8 cellular contexts compared by ENCODE assay signal in genomic region chr1:33080373-33080772, GRCh38. TPM values are rescaled to one million over a fixed set of nuclear protein-coding genes. Genes with fewer than 3 reads are reported as not detected.
DNase-seq lines count a peak whose midpoint lies in the region; TF ChIP-seq lines count a peak whose summit lies in the region.

No MANE protein-coding gene starts in this region.

- H3K27me3 ChIP-seq in kidney epithelial cell (ENCODE audit: control insufficient read depth, insufficient read depth, low read length) = peaks cover 3% of the 10 kb centered on the region

- H3K4me3 Mint-ChIP-seq in T-helper 2 cell treated with Interferon-gamma antibody and Interleukin-4, amounts not matched to agents 5 μg/mL and 100 μg/mL, for 36 hours = peak overlapping the region; percentile 76
- peak overlapping the region; percentile 89 for H3K4me3 Mint-ChIP-seq in activated naive CD8-positive, alpha-beta T cell

- H3K27me3 Mint-ChIP-seq in T-helper 2 cell treated with Interferon-gamma antibody and Interleukin-4, amounts not matched to agents 5 μg/mL and 100 μg/mL, for 36 hours (ENCODE audit: low read depth) = peaks cover 29% of the 10 kb centered on the region
- H3K27me3 Mint-ChIP-seq in activated naive CD8-positive, alpha-beta T cell = no peaks in the 10 kb centered on the region

- H3K36me3 ChIP-seq in kidney epithelial cell (ENCODE audit: control insufficient read depth, insufficient read depth, low read length) = no peaks in the 10 kb centered on the region

- DNase-seq in T-helper 2 cell treated with Interferon-gamma antibody and Interleukin-4, amounts not matched to agents 5 μg/mL and 100 μg/mL, for 36 hours (ENCODE audit: low spot score) = no peak
- DNase-seq in T-helper 2 cell (no peak), kidney epithelial cell (ENCODE audit: low read depth) (no peak), substantia nigra (lab: John Stamatoyannopoulos, UW) (no peak), NCI-H1436 treated with DMSO at 0.1 percent for 48 hours (lab: John Stamatoyannopoulos, UW) (no peak), NCI-H82 (lab: John Stamatoyannopoulos, UW) (no peak), NCI-H1694 treated with DMSO at 0.1 percent for 48 hours (lab: John Stamatoyannopoulos, UW) (no peak)

- peaks cover 20% of the 10 kb centered on the region for H3K4me1 Mint-ChIP-seq in T-helper 2 cell treated with Interferon-gamma antibody and Interleukin-4, amounts not matched to agents 5 μg/mL and 100 μg/mL, for 36 hours (ENCODE audit: low read depth)
- peaks cover 23% of the 10 kb centered on the region for H3K4me1 Mint-ChIP-seq in activated naive CD8-positive, alpha-beta T cell (ENCODE audit: low read depth)

- H3K27ac Mint-ChIP-seq in T-helper 2 cell treated with Interferon-gamma antibody and Interleukin-4, amounts not matched to agents 5 μg/mL and 100 μg/mL, for 36 hours = no peak overlapping the region
- peak overlapping the region; percentile 70 for H3K27ac Mint-ChIP-seq in activated naive CD8-positive, alpha-beta T cell

- TF ChIP-seq CTCF in kidney epithelial cell (IDR thresholded peaks at IDR 0.05; ENCODE audit: insufficient read depth, low read length, poor library complexity, severe bottlenecking) = no peak

- no peaks in the 10 kb centered on the region for H3K36me3 Mint-ChIP-seq in T-helper 2 cell treated with Interferon-gamma antibody and Interleukin-4, amounts not matched to agents 5 μg/mL and 100 μg/mL, for 36 hours (ENCODE audit: low read depth)
- H3K36me3 Mint-ChIP-seq in activated naive CD8-positive, alpha-beta T cell = peaks cover 2% of the 10 kb centered on the region

- peak overlapping the region; percentile 71 for H3K27ac ChIP-seq in substantia nigra (ENCODE audit: low read depth, low read length, poor library complexity, severe bottlenecking)

- H3K4me3 ChIP-seq in kidney epithelial cell (ENCODE audit: low read depth, low read length) = peak overlapping the region; percentile 73

- no peaks in the 10 kb centered on the region for H3K9me3 Mint-ChIP-seq in T-helper 2 cell treated with Interferon-gamma antibody and Interleukin-4, amounts not matched to agents 5 μg/mL and 100 μg/mL, for 36 hours
- H3K9me3 Mint-ChIP-seq in activated naive CD8-positive, alpha-beta T cell (ENCODE audit: low read depth) = no peaks in the 10 kb centered on the region

RNA-seq across cellular contexts. Expression of gene AZIN2, which starts 0.6 kb away (rescaled TPM):
- 2.8 and 4.0 TPM in 2 replicates for total RNA-seq in kidney epithelial cell

RNA-seq across cellular contexts. Expression of gene AK2, which starts 43.7 kb away (rescaled TPM):
- total RNA-seq in kidney epithelial cell = 156 and 161 TPM in 2 replicates
